In genomic region chr11:126370016-126370415, GRCh38 we compare ENCODE assay signal across 2 cellular contexts.
TF ChIP-seq lines count a peak whose summit lies in the region.

No MANE protein-coding gene starts in this region.

TF ChIP-seq in liver, 16 proteins besides CTCF, POLR2A, EP300 and RAD21:
- TF ChIP-seq FOXA2 (IDR thresholded peaks at IDR 0.05) (no peak), RXRA (IDR thresholded peaks at IDR 0.05) (peak; percentile 58 to 72), TAF1 (conservative IDR thresholded peaks at IDR 0.05) (no peak), SP1 (IDR thresholded peaks at IDR 0.05) (peak; percentile 50), JUND (IDR thresholded peaks at IDR 0.05) (peak in 1 of 2 donors; percentile 17), HNF4G (IDR thresholded peaks at IDR 0.05) (no peak), YY1 (IDR thresholded peaks at IDR 0.05) (peak; percentile 42), GABPA (IDR thresholded peaks at IDR 0.05 in 1 of 2, conservative IDR thresholded peaks at IDR 0.05 in 1 of 2) (no peak), FOXA1 (IDR thresholded peaks at IDR 0.05) (no peak), ZBTB33 (IDR thresholded peaks at IDR 0.05) (no peak), MAX (IDR thresholded peaks at IDR 0.05) (peak; percentile 55), NR2F2 (IDR thresholded peaks at IDR 0.05) (peak; percentile 82), EGR1 (IDR thresholded peaks at IDR 0.05; ENCODE audit: low read depth in 2 of 2) (peak in 1 of 2 donors; percentile 53), REST (IDR thresholded peaks at IDR 0.05) (no peak), HNF4A (conservative IDR thresholded peaks at IDR 0.05) (peak; percentile 64 to 72), ATF3 (IDR thresholded peaks at IDR 0.05) (no peak)
TF ChIP-seq in liver: peak in this region for 8.

TF ChIP-seq in HepG2, 621 proteins besides CTCF, POLR2A, EP300 and RAD21:
- no peak for TF ChIP-seq CCDC6 (CRISPR knock-in tag; IDR thresholded peaks at IDR 0.05)
- no peak for TF ChIP-seq ZNF331 (CRISPR knock-in tag; IDR thresholded peaks at IDR 0.05)
- no peak for TF ChIP-seq SMAD1 (CRISPR knock-in tag; IDR thresholded peaks at IDR 0.05; ENCODE audit: borderline replicate concordance, low read depth)
- no peak for TF ChIP-seq CBX5 (CRISPR knock-in tag; IDR thresholded peaks at IDR 0.05; ENCODE audit: borderline replicate concordance)
- no peak for TF ChIP-seq ZNF20 (CRISPR knock-in tag; IDR thresholded peaks at IDR 0.05)
- no peak for TF ChIP-seq ZFP36L2 (CRISPR knock-in tag; IDR thresholded peaks at IDR 0.05)
- TF ChIP-seq TRIM22 (IDR thresholded peaks at IDR 0.05): no peak
- TF ChIP-seq ZNF777 (CRISPR knock-in tag; IDR thresholded peaks at IDR 0.05): no peak
- no peak for TF ChIP-seq ZNF549 (CRISPR knock-in tag; IDR thresholded peaks at IDR 0.05)
- no peak for TF ChIP-seq ATF4 (CRISPR knock-in tag; IDR thresholded peaks at IDR 0.05)
- TF ChIP-seq NKX3-1 (CRISPR knock-in tag; IDR thresholded peaks at IDR 0.05): no peak
- TF ChIP-seq ZNF367 (CRISPR knock-in tag; IDR thresholded peaks at IDR 0.05; ENCODE audit: borderline replicate concordance): no peak
- no peak for TF ChIP-seq GMEB2 (CRISPR knock-in tag; IDR thresholded peaks at IDR 0.05; ENCODE audit: low read depth)
- TF ChIP-seq PBX3 (CRISPR knock-in tag; IDR thresholded peaks at IDR 0.05; ENCODE audit: borderline replicate concordance): no peak
- no peak for TF ChIP-seq ETS1 (CRISPR knock-in tag; IDR thresholded peaks at IDR 0.05)
- TF ChIP-seq ZNF7 (CRISPR knock-in tag; IDR thresholded peaks at IDR 0.05): no peak
- no peak for TF ChIP-seq CBX2 (IDR thresholded peaks at IDR 0.05; ENCODE audit: low read depth, low read length)
- TF ChIP-seq CBX2 (CRISPR knock-in tag; IDR thresholded peaks at IDR 0.05; ENCODE audit: low read depth): no peak
